In the genomic region with DNA sequence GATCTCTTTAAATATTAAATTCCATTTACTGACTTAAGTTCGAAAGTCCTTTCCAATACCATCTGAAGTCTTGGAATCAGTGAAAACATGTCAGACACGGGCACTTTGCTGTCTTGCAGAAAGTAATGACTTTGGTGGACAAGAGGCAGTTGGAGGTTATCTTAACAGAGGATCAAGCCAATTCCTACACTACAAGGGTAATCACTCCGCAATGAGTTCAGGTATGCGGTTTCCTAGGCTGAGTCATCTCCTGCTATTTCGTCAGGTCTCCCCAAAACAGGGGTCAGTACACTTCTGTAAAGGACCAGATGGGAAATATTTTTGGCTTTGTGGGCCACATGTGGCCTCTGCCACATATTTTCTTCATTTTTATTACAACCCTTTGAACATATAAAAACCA, we compare ENCODE assay signal across 1 cellular context.
TF ChIP-seq lines count a peak whose summit lies in the region.

No MANE protein-coding gene starts in this region.

TF ChIP-seq in WTC11, 78 proteins besides CTCF, POLR2A, EP300 and RAD21 (continued from another document):
- TF ChIP-seq ZNF532 (CRISPR knock-in tag; IDR thresholded peaks at IDR 0.05; ENCODE audit: borderline replicate concordance): no peak
- no peak for TF ChIP-seq MAX (CRISPR knock-in tag; IDR thresholded peaks at IDR 0.05)
- no peak for TF ChIP-seq E2F5 (CRISPR knock-in tag; IDR thresholded peaks at IDR 0.05)
- no peak for TF ChIP-seq CDX4 (CRISPR knock-in tag; IDR thresholded peaks at IDR 0.05; ENCODE audit: borderline replicate concordance)
- TF ChIP-seq E2F4 (CRISPR knock-in tag; IDR thresholded peaks at IDR 0.05; ENCODE audit: borderline replicate concordance, low read depth): no peak
- no peak for TF ChIP-seq ZNF232 (CRISPR knock-in tag; IDR thresholded peaks at IDR 0.05)
- TF ChIP-seq NR1H2 (CRISPR knock-in tag; IDR thresholded peaks at IDR 0.05): no peak
- TF ChIP-seq ZNF219 (CRISPR knock-in tag; IDR thresholded peaks at IDR 0.05; ENCODE audit: borderline replicate concordance): no peak
